19 cellular contexts compared by ENCODE assay signal in the genomic region with DNA sequence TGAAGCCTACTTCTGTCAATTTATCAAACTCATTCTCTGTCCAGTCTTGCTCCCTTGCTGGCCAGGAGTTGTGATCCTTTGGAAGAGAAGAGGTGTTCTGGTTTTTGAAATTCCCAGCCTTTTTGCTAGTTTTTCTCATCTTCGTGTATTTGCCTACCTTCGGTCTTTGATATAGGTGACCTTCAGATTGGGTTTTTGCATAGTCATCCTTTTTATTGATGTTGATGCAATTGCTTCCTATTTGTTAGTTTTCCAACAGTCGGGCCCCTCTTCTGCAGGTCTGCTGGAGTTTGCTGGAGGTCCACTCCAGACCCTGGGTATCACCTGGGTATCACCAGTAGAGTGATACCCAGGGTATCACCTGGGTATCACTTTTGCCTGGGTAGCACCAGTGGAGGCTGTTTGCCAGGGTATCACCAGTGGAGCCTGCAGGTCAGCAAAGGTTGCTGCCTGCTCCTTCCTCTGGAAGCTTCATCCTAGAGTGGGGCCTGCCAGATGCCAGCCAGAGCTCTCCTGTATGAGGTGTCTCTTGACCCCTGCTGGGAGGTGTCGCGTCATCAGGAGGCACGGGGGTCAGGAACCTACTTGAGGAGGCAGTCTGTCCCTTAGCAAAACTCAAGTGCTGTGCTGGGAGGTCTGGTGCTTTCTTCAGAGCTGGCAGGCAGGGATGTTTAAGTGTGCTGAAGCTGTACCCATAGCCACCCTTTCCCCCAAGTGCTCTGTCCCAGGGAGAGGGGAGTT.
DNase-seq lines count a peak whose midpoint lies in the region; ATAC-seq, FAIRE-seq and TF ChIP-seq lines count a peak whose summit lies in the region.
"Had no signal": no experiment of that assay in that cellular context is flagged by ENCODE, and none has a peak within 500 bp of the region (broad histone marks: within the 10 kb centered on the region; RNA-seq: fewer than 3 reads in every experiment).

No MANE protein-coding gene starts in this region.

- H3K27me3 Mint-ChIP-seq in chondrocyte (ENCODE audit: low read depth) = no peaks in the 10 kb centered on the region
- no peaks in the 10 kb centered on the region for H3K27me3 Mint-ChIP-seq in natural killer cell treated with Interleukin-12 subunit alpha and Interleukin-12 subunit beta and Interleukin-15 and Interleukin-18, amount 100 ng/mL, for 72 hours
- H3K27me3 Mint-ChIP-seq: CD4-positive, alpha-beta T cell had no signal

- POLR2A ChIA-PET in A549 (lab: Yijun Ruan, JAX) = no interaction called here

- TF ChIP-seq CTCF in A549 (IDR thresholded peaks at IDR 0.05) (no peak), chondrocyte (IDR thresholded peaks at IDR 0.05) (no peak)

- H3K4me3 Mint-ChIP-seq in chondrocyte (ENCODE audit: unreplicated experiment) = no peak overlapping the region
- H3K4me3 Mint-ChIP-seq in natural killer cell treated with Interleukin-12 subunit alpha and Interleukin-12 subunit beta and Interleukin-15 and Interleukin-18, amount 100 ng/mL, for 72 hours = no peak overlapping the region
- H3K4me3 Mint-ChIP-seq: CD4-positive, alpha-beta T cell; CD8-positive, alpha-beta T cell had no signal

- 29% methylated on average over 3 of the region's 6 CpGs for WGBS in A549 (ENCODE audit: missing lambda C conversion rate)

- no peak overlapping the region for H3K4me3 ChIP-seq in A549
- H3K4me3 ChIP-seq: BLaER1 treated with 17β-estradiol and CSF1 and Interleukin-3, amounts not matched to agents 10 nM and 100 nM had no signal

- TF ChIP-seq EP300 in A549 (IDR thresholded peaks at IDR 0.05) = no peak

- no peaks in the 10 kb centered on the region for H3K9me3 ChIP-seq in A549
- H3K9me3 ChIP-seq: Caco-2 had no signal

- no peaks in the 10 kb centered on the region for H3K4me1 Mint-ChIP-seq in chondrocyte (ENCODE audit: low read depth)
- no peaks in the 10 kb centered on the region for H3K4me1 Mint-ChIP-seq in natural killer cell treated with Interleukin-12 subunit alpha and Interleukin-12 subunit beta and Interleukin-15 and Interleukin-18, amount 100 ng/mL, for 72 hours (ENCODE audit: low read depth in 2 of 2)

- H3K4me1 ChIP-seq in A549 = no peaks in the 10 kb centered on the region
- H3K4me1 ChIP-seq: BLaER1 treated with 17β-estradiol and CSF1 and Interleukin-3, amounts not matched to agents 10 nM and 100 nM; Caco-2 had no signal

- DNase-seq in Right ventricle myocardium inferior (ENCODE audit: missing footprints) = peak; percentile 54
- DNase-seq in left ventricle myocardium superior = no peak
- DNase-seq in A549 (ENCODE audit: low read depth in 1 of 2, low spot score in 1 of 2) = no peak
- DNase-seq in chondrocyte (ENCODE audit: low spot score) = peak; percentile 74
- no peak for DNase-seq in natural killer cell treated with Interleukin-12 subunit alpha and Interleukin-12 subunit beta and Interleukin-15 and Interleukin-18, amount 100 ng/mL, for 72 hours (ENCODE audit: low spot score)
- DNase-seq: ACHN; Caco-2; Calu3; CD4-positive, alpha-beta T cell; CD8-positive, alpha-beta T cell; DMS79 treated with DMSO at 0.1 percent for 48 hours; GF-D8 had no signal

- H3K36me3 Mint-ChIP-seq in chondrocyte (ENCODE audit: low read depth) = peaks cover 10% of the 10 kb centered on the region
- H3K36me3 Mint-ChIP-seq in natural killer cell treated with Interleukin-12 subunit alpha and Interleukin-12 subunit beta and Interleukin-15 and Interleukin-18, amount 100 ng/mL, for 72 hours = peaks cover 5% of the 10 kb centered on the region
- H3K36me3 Mint-ChIP-seq: CD8-positive, alpha-beta T cell had no signal

- no peak for FAIRE-seq in A549 (lab: Jason Lieb, UNC)
- FAIRE-seq: D721Med, G401.6, GM12891, GM19239 had no signal

- TF ChIP-seq POLR2A in A549 (IDR thresholded peaks at IDR 0.05; ENCODE audit: low read length) = no peak

- H3K4me2 ChIP-seq in A549 = no peak overlapping the region
- H3K4me2 ChIP-seq: BLaER1 treated with 17β-estradiol and CSF1 and Interleukin-3, amounts not matched to agents 10 nM and 100 nM had no signal

- H3K27ac Mint-ChIP-seq in chondrocyte (ENCODE audit: unreplicated experiment) = no peak overlapping the region
- H3K27ac Mint-ChIP-seq in natural killer cell treated with Interleukin-12 subunit alpha and Interleukin-12 subunit beta and Interleukin-15 and Interleukin-18, amount 100 ng/mL, for 72 hours = no peak overlapping the region
- H3K27ac Mint-ChIP-seq: CD4-positive, alpha-beta T cell; CD8-positive, alpha-beta T cell had no signal

- CTCF ChIA-PET in A549 (lab: Yijun Ruan, JAX) = interaction anchor here (1.9 kb wide), 1 partner anchor 17 kb away, joined by 4 read pairs; no protein-coding TSS in a partner anchor

- peaks cover 31% of the 10 kb centered on the region for H3K9me3 Mint-ChIP-seq in chondrocyte (ENCODE audit: low read depth)
- peaks cover 28% of the 10 kb centered on the region for H3K9me3 Mint-ChIP-seq in natural killer cell treated with Interleukin-12 subunit alpha and Interleukin-12 subunit beta and Interleukin-15 and Interleukin-18, amount 100 ng/mL, for 72 hours

- H3K27ac ChIP-seq in A549 = no peak overlapping the region
- H3K27ac ChIP-seq: 22Rv1; BLaER1 treated with 17β-estradiol and CSF1 and Interleukin-3, amounts not matched to agents 10 nM and 100 nM; C4-2B had no signal

- intact Hi-C loops in Right ventricle myocardium inferior (cut with DNase I) = no loop called here
- intact Hi-C loops in left ventricle myocardium superior (cut with micrococcal nuclease) = no loop called here

- no peak for TF ChIP-seq RAD21 in A549 (conservative IDR thresholded peaks at IDR 0.05 in 1 of 2, IDR thresholded peaks at IDR 0.05 in 1 of 2)

- ATAC-seq in Right ventricle myocardium inferior = no peak
- ATAC-seq in left ventricle myocardium superior = no peak
- ATAC-seq in A549 = no peak
- no peak for ATAC-seq in natural killer cell treated with Interleukin-12 subunit alpha and Interleukin-12 subunit beta and Interleukin-15 and Interleukin-18, amount 100 ng/mL, for 72 hours
- ATAC-seq: CD8-positive, alpha-beta T cell had no signal

TF ChIP-seq in A549, 52 proteins besides CTCF, POLR2A, EP300 and RAD21:
- TF ChIP-seq JUN (IDR thresholded peaks at IDR 0.05) = no peak
- peak; percentile 24; the same call in 1 of the 2 replicates for TF ChIP-seq NFE2L2 (conservative IDR thresholded peaks at IDR 0.05; ENCODE audit: low read length)
- TF ChIP-seq EHF (CRISPR knock-in tag; IDR thresholded peaks at IDR 0.05) = no peak
- no peak for TF ChIP-seq HOXB5 (CRISPR knock-in tag; IDR thresholded peaks at IDR 0.05)
- no peak for TF ChIP-seq SMC3 (IDR thresholded peaks at IDR 0.05)
- peak; percentile 41 for TF ChIP-seq MAFK (IDR thresholded peaks at IDR 0.05; ENCODE audit: partially characterized antibody)

Comparison
In these comparisons a context has a peak if more than half of its experiments do, and no peak if none do; other contexts are left out.
1. DNase-seq: peak in Right ventricle myocardium inferior (single experiment) and chondrocyte (single experiment); none in left ventricle myocardium superior (single experiment), A549 (0 of 2) and natural killer cell treated with Interleukin-12 subunit alpha and Interleukin-12 subunit beta and Interleukin-15 and Interleukin-18, amount 100 ng/mL, for 72 hours (single experiment).